Comparison of ENCODE assay signal across 8 cellular contexts in the genomic region with DNA sequence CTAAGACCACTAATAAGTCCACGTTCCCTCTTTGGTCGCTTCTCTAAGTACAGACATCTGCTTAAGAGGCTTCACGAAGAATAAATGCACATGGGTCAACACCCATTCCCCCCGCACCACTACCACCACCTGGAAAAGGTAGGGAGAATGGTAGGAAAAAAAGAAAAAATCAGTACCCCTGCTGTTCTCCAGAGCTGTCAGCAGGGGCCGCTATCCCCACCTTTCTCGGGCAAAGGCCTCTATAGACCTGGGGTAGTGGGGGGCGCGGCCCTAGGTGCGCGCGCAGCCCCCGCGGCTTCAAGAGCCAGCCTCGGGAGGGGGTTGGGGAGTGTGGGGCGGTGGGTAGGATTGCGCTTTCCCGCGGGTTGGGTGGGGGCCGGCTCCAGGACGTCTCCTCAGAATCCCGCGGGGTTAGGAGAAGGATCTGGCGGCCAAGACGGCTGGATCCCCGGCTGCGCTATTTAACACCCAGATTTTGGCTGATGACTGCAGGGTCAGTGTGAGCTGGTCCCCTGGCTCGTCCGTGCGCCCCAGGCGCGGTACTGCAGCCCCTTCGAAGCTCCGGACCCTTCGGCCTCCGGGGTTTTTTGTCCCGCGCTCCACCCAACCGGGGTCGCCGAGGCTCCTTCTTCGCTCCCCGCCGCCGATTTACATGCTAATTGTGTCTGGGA.
DNase-seq lines count a peak whose midpoint lies in the region; ATAC-seq and TF ChIP-seq lines count a peak whose summit lies in the region.

No MANE protein-coding gene starts in this region.

- DNase-seq in COR-L47 (lab: John Stamatoyannopoulos, UW) (peak; percentile 43), GM19238 (ENCODE audit: insufficient read length, low spot score) (peak; percentile 67), RWPE1 (ENCODE audit: low spot score) (peak; percentile 66), kidney tubule cell (ENCODE audit: low spot score) (peak; percentile 88), cortex of kidney (lab: John Stamatoyannopoulos, UW) (no peak)
- peak; percentile 16 for DNase-seq in stimulated activated CD4-positive, alpha-beta T cell treated with anti-CD3 and anti-CD28 coated beads, Interleukin-4, amount 100 ng/mL, for 24 hours

- TF ChIP-seq CTCF in RWPE1 (conservative IDR thresholded peaks at IDR 0.05; ENCODE audit: low read depth) = peak; percentile 71

- CTCF ChIA-PET in RWPE1 (lab: Yijun Ruan, JAX) = interaction anchor here (0.6 to 1.1 kb wide), 9 partner anchors 15 to 991 kb away, joined by 3 to 5 read pairs (median 3); no protein-coding TSS in a partner anchor

- ATAC-seq in HG03159 (IDR thresholded peaks at IDR 0.05; ENCODE audit: unreplicated experiment) = peak; percentile 48

- H3K27ac ChIP-seq in RWPE1 = no peak overlapping the region
- peak overlapping the region; percentile 81 for H3K27ac ChIP-seq in cingulate gyrus (ENCODE audit: low read depth, low read length)

- POLR2A ChIA-PET in RWPE1 (lab: Yijun Ruan, JAX; ENCODE audit: low non-redundant PET) = interaction anchor here (0.6 kb wide), 1 partner anchor 83 kb away, joined by 3 read pairs; no protein-coding TSS in a partner anchor
